In genomic region chr6:73719041-73719440, GRCh38 we compare ENCODE assay signal across 29 cellular contexts.
"Had no signal": no experiment of that assay in that cellular context is flagged by ENCODE, and none has a peak within 500 bp of the region (broad histone marks: within the 10 kb centered on the region; RNA-seq: fewer than 3 reads in every experiment).

No MANE protein-coding gene starts in this region.

- H3K27me3 Mint-ChIP-seq: progenitor cell of endocrine pancreas; stimulated activated naive CD8-positive, alpha-beta T cell treated with anti-CD3 and anti-CD28 coated beads, Interleukin-15, amount 100 ng/mL, for 72 hours; type B pancreatic cell had no signal

- H3K27me3 ChIP-seq: neural progenitor cell, ovary, right lobe of liver, sigmoid colon, suprapubic skin, testis, tibial artery, transverse colon, upper lobe of right lung, uterus had no signal

- H3K9me3 Mint-ChIP-seq: natural killer cell; nephron; neural progenitor cell; stimulated activated naive CD8-positive, alpha-beta T cell treated with anti-CD3 and anti-CD28 coated beads, Interleukin-15, amount 100 ng/mL, for 72 hours; type B pancreatic cell had no signal

- DNase-seq: naive thymus-derived CD4-positive, alpha-beta T cell; natural killer cell; occipital lobe; ovary; posterior cingulate gyrus; psoas muscle; right cardiac atrium; right lobe of liver; sigmoid colon; small intestine; stimulated activated CD4-positive, alpha-beta T cell treated with anti-CD3 and anti-CD28 coated beads, Interleukin-1b, Interleukin-23, amount 100 ng/mL, for 48 hours; stimulated activated CD4-positive, alpha-beta T cell treated with anti-CD3 and anti-CD28 coated beads, Interleukin-4, amount 100 ng/mL, for 1 hour; stimulated activated CD4-positive, alpha-beta T cell treated with anti-CD3 and anti-CD28 coated beads, Interleukin-4, amount 100 ng/mL, for 4 hours; stimulated activated CD8-positive, alpha-beta memory T cell treated with anti-CD3 and anti-CD28 coated beads, Interleukin-4, amount 100 ng/mL, for 48 hours; stimulated activated naive CD4-positive, alpha-beta T cell; stimulated activated naive CD8-positive, alpha-beta T cell treated with anti-CD3 and anti-CD28 coated beads, Interleukin-15, amount 100 ng/mL, for 72 hours; stimulated activated naive CD8-positive, alpha-beta T cell treated with anti-CD3 and anti-CD28 coated beads, Interleukin-15, Interleukin-2, amounts not matched to agents 100 U/mL and 50 U/mL, for 24 hours; substantia nigra; testis; tibial artery; transverse colon; upper lobe of right lung; uterus had no signal

- H3K27ac ChIP-seq: neural progenitor cell, ovary, parathyroid adenoma, psoas muscle, right lobe of liver, sigmoid colon, suprapubic skin, testis, tibial artery, transverse colon, upper lobe of right lung, uterus had no signal

- H3K4me1 ChIP-seq: psoas muscle, right lobe of liver, testis, tibial artery, transverse colon, uterus had no signal

- H3K9me3 ChIP-seq: ovary, psoas muscle, right lobe of liver, sigmoid colon, suprapubic skin, testis, tibial artery, transverse colon, upper lobe of right lung, uterus had no signal

- H3K4me3 Mint-ChIP-seq: naive thymus-derived CD4-positive, alpha-beta T cell; natural killer cell; nephron; neural progenitor cell; stimulated activated naive CD8-positive, alpha-beta T cell treated with anti-CD3 and anti-CD28 coated beads, Interleukin-15, amount 100 ng/mL, for 72 hours; type B pancreatic cell had no signal

- H3K36me3 ChIP-seq: neural progenitor cell, ovary, right lobe of liver, sigmoid colon, suprapubic skin, tibial artery, transverse colon, upper lobe of right lung, uterus had no signal

- H3K27ac Mint-ChIP-seq: naive thymus-derived CD4-positive, alpha-beta T cell; natural killer cell; nephron; neural progenitor cell; progenitor cell of endocrine pancreas; stimulated activated naive CD8-positive, alpha-beta T cell treated with anti-CD3 and anti-CD28 coated beads, Interleukin-15, amount 100 ng/mL, for 72 hours; type B pancreatic cell had no signal

- H3K36me3 Mint-ChIP-seq: natural killer cell, neural progenitor cell, type B pancreatic cell had no signal

- ATAC-seq: naive thymus-derived CD4-positive, alpha-beta T cell; natural killer cell; psoas muscle; right cardiac atrium; right lobe of liver; stimulated activated naive CD8-positive, alpha-beta T cell treated with anti-CD3 and anti-CD28 coated beads, Interleukin-15, amount 100 ng/mL, for 72 hours; stimulated activated naive CD8-positive, alpha-beta T cell treated with anti-CD3 and anti-CD28 coated beads, Interleukin-15, Interleukin-2, amounts not matched to agents 100 U/mL and 50 U/mL, for 24 hours; upper lobe of right lung had no signal

- H3K4me3 ChIP-seq: neural progenitor cell, ovary, psoas muscle, right lobe of liver, sigmoid colon, suprapubic skin, testis, tibial artery, transverse colon, upper lobe of right lung, uterus had no signal
